Comparison of ENCODE assay signal across 30 cellular contexts in the genomic region with DNA sequence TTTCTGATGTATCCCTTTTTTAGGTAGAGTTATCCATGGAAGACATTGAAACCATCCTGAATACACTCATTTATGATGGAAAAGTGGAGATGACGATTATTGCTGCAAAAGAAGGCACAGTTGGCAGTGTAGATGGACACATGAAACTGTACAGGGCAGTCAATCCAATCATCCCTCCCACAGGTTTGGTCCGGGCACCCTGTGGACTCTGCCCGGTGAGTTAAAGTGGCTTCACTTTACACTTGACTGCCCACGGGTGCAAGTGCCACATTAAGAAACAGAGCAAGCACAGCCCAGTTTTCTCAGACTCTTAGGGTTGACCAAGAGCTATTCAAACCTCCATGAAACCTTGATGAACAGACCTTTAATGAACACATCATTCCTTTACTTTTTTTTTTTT. TPM values are rescaled to one million over a fixed set of nuclear protein-coding genes. Genes with fewer than 3 reads are reported as not detected.
A peak's percentile ranks its signal among the peaks of the same experiment; 100 is the strongest.
DNase-seq lines count a peak whose midpoint lies in the region; ATAC-seq, FAIRE-seq and TF ChIP-seq lines count a peak whose summit lies in the region.
"Had no signal": no experiment of that assay in that cellular context is flagged by ENCODE, and none has a peak within 500 bp of the region (broad histone marks: within the 10 kb centered on the region; RNA-seq: fewer than 3 reads in every experiment).

No MANE protein-coding gene starts in this region.

- H3K9ac ChIP-seq in HepG2 (ENCODE audit: insufficient read depth, low read depth, low read length) = no peak overlapping the region
- H3K9ac ChIP-seq: BLaER1 had no signal

- POLR2A ChIA-PET in HepG2 (lab: Yijun Ruan, JAX) = interaction anchor here (1.2 kb wide), 1 partner anchor 26 kb away, joined by 5 read pairs; a partner anchor contains a TSS

- DNase-seq in activated naive CD4-positive, alpha-beta T cell treated with anti-CD3 and anti-CD28 coated beads, Interleukin-2, amount 10 ng/mL, durations not matched to agents 7 days and 5 days = no peak
- no peak for DNase-seq in activated naive CD4-positive, alpha-beta T cell treated with anti-CD3 and anti-CD28 coated beads for 36 hours
- peak in 2 of 3 donors; percentile 25 to 49 for DNase-seq in right lobe of liver
- no peak for DNase-seq in HepG2 (ENCODE audit: low spot score)
- DNase-seq in stimulated activated effector memory CD8-positive, alpha-beta T cell treated with anti-CD3 and anti-CD28 coated beads, Interleukin-12 subunit alpha, Interleukin-12 subunit beta, amount 100 ng/mL, for 72 hours (ENCODE audit: low spot score in 2 of 2) = no peak
- DNase-seq in HPDE6-E6E7 (ENCODE audit: extremely low spot score) = no peak
- DNase-seq in Peyer's patch = no peak
- DNase-seq: 8988T; ACHN; BE2C; C1 segment of cervical spinal cord; CD4-positive, alpha-beta memory T cell; CD4-positive, CD25-positive, alpha-beta regulatory T cell; CD8-positive, alpha-beta memory T cell; COR-L47; DMS 273 treated with DMSO at 0.1 percent for 48 hours; DMS153; DMS53; DMS79; DND-41; EL; GDM1 had no signal

- intact Hi-C loops in activated naive CD4-positive, alpha-beta T cell treated with anti-CD3 and anti-CD28 coated beads for 36 hours (cut with micrococcal nuclease) = no loop called here
- intact Hi-C loops in right lobe of liver (cut with DNase I) = no loop called here
- intact Hi-C loops in HepG2 (cut with micrococcal nuclease; ENCODE audit: unreplicated experiment) = no loop called here

- TF ChIP-seq POLR2A in right lobe of liver (IDR thresholded peaks at IDR 0.05) = no peak
- no peak for TF ChIP-seq POLR2A in HepG2 (IDR thresholded peaks at IDR 0.05; ENCODE audit: insufficient read depth in 1 of 2, low read depth in 2 of 2, low read length in 2 of 2)
- no peak for TF ChIP-seq POLR2A in Peyer's patch (IDR thresholded peaks at IDR 0.05)

- H3K27me3 ChIP-seq in right lobe of liver (no peaks in the 10 kb centered on the region), HepG2 (ENCODE audit: control insufficient read depth in 1 of 2, insufficient read depth in 2 of 2, low read length in 2 of 2) (no peaks in the 10 kb centered on the region), Peyer's patch (no peaks in the 10 kb centered on the region)
- H3K27me3 ChIP-seq: BE2C, BLaER1 had no signal

- H4K20me1 ChIP-seq in HepG2 (ENCODE audit: insufficient read depth, low read length) = no peaks in the 10 kb centered on the region
- H4K20me1 ChIP-seq: BLaER1 had no signal

- H3K27ac ChIP-seq in right lobe of liver (no peak overlapping the region), HepG2 (ENCODE audit: extremely low read length, insufficient read depth, low read length) (no peak overlapping the region), Peyer's patch (no peak overlapping the region)
- H3K27ac ChIP-seq: BLaER1 had no signal

- TF ChIP-seq CTCF in right lobe of liver (IDR thresholded peaks at IDR 0.05) = no peak
- no peak for TF ChIP-seq CTCF in HepG2 (CRISPR knock-in tag; IDR thresholded peaks at IDR 0.05)
- TF ChIP-seq CTCF in Peyer's patch (IDR thresholded peaks at IDR 0.05) = no peak

- CTCF ChIA-PET in activated naive CD4-positive, alpha-beta T cell treated with anti-CD3 and anti-CD28 coated beads, Interleukin-2, amount 10 ng/mL, durations not matched to agents 7 days and 5 days (lab: Charles Lee) = no interaction called here
- CTCF ChIA-PET in activated naive CD4-positive, alpha-beta T cell treated with anti-CD3 and anti-CD28 coated beads for 36 hours (lab: Charles Lee) = interaction anchor here (1.2 kb wide), 1 partner anchor 24 kb away, joined by 5 read pairs; no protein-coding TSS in a partner anchor
- CTCF ChIA-PET in HepG2 (lab: Yijun Ruan, JAX; ENCODE audit: low intra/inter-chr PET ratio, low total read pairs) = no interaction called here

- H2AFZ ChIP-seq in HepG2 (ENCODE audit: low read length) = no peak overlapping the region

- H3K4me1 Mint-ChIP-seq in activated naive CD4-positive, alpha-beta T cell treated with anti-CD3 and anti-CD28 coated beads, Interleukin-2, amount 10 ng/mL, durations not matched to agents 7 days and 5 days = no peaks in the 10 kb centered on the region
- H3K4me1 Mint-ChIP-seq in activated naive CD4-positive, alpha-beta T cell treated with anti-CD3 and anti-CD28 coated beads for 36 hours (ENCODE audit: low read depth) = no peaks in the 10 kb centered on the region
- no peaks in the 10 kb centered on the region for H3K4me1 Mint-ChIP-seq in activated T-helper 17 cell treated with anti-CD3 and anti-CD28 coated beads, Interleukin-2, amount 50 U/mL, for 72 hours
- H3K4me1 Mint-ChIP-seq in stimulated activated effector memory CD8-positive, alpha-beta T cell treated with anti-CD3 and anti-CD28 coated beads, Interleukin-12 subunit alpha, Interleukin-12 subunit beta, amount 100 ng/mL, for 72 hours = no peaks in the 10 kb centered on the region
- H3K4me1 Mint-ChIP-seq: CD14-positive monocyte; CD4-positive, alpha-beta memory T cell; CD4-positive, CD25-positive, alpha-beta regulatory T cell; CD8-positive, alpha-beta memory T cell had no signal

- no peak for TF ChIP-seq RAD21 in HepG2 (CRISPR knock-in tag; IDR thresholded peaks at IDR 0.05)

- TF ChIP-seq EP300 in HepG2 (IDR thresholded peaks at IDR 0.05; ENCODE audit: low read depth in 2 of 2, low read length in 2 of 2) (no peak), HepG2 (CRISPR knock-in tag; IDR thresholded peaks at IDR 0.05; ENCODE audit: borderline replicate concordance) (no peak)

- in situ Hi-C loops in HepG2 (cut with HindIII; ENCODE audit: extremely low pct_ligation_motif_present, low pct_unique_long_range_greater_than_20kb) = no loop called here

- H3K4me3 ChIP-seq in right lobe of liver = no peak overlapping the region
- H3K4me3 ChIP-seq in HepG2 (replicated peaks in 1 of 3; ENCODE audit: insufficient read depth in 1 of 3, low read depth in 2 of 3, low read length in 3 of 3) = no peak overlapping the region
- no peak overlapping the region for H3K4me3 ChIP-seq in Peyer's patch
- H3K4me3 ChIP-seq: BLaER1, GM12878 had no signal

- no peaks in the 10 kb centered on the region for H3K27me3 Mint-ChIP-seq in activated naive CD4-positive, alpha-beta T cell treated with anti-CD3 and anti-CD28 coated beads, Interleukin-2, amount 10 ng/mL, durations not matched to agents 7 days and 5 days
- no peaks in the 10 kb centered on the region for H3K27me3 Mint-ChIP-seq in activated naive CD4-positive, alpha-beta T cell treated with anti-CD3 and anti-CD28 coated beads for 36 hours (ENCODE audit: low read depth)
- no peaks in the 10 kb centered on the region for H3K27me3 Mint-ChIP-seq in activated T-helper 17 cell treated with anti-CD3 and anti-CD28 coated beads, Interleukin-2, amount 50 U/mL, for 72 hours
- H3K27me3 Mint-ChIP-seq: CD4-positive, alpha-beta memory T cell; CD4-positive, CD25-positive, alpha-beta regulatory T cell; CD8-positive, alpha-beta memory T cell had no signal

- H3K4me3 Mint-ChIP-seq in activated naive CD4-positive, alpha-beta T cell treated with anti-CD3 and anti-CD28 coated beads, Interleukin-2, amount 10 ng/mL, durations not matched to agents 7 days and 5 days = no peak overlapping the region
- no peak overlapping the region for H3K4me3 Mint-ChIP-seq in activated naive CD4-positive, alpha-beta T cell treated with anti-CD3 and anti-CD28 coated beads for 36 hours
- H3K4me3 Mint-ChIP-seq in activated T-helper 17 cell treated with anti-CD3 and anti-CD28 coated beads, Interleukin-2, amount 50 U/mL, for 72 hours = no peak overlapping the region
- no peak overlapping the region for H3K4me3 Mint-ChIP-seq in stimulated activated effector memory CD8-positive, alpha-beta T cell treated with anti-CD3 and anti-CD28 coated beads, Interleukin-12 subunit alpha, Interleukin-12 subunit beta, amount 100 ng/mL, for 72 hours
- H3K4me3 Mint-ChIP-seq: CD14-positive monocyte; CD4-positive, CD25-positive, alpha-beta regulatory T cell; CD8-positive, alpha-beta memory T cell had no signal

- peaks cover 0 to 26% (median 7%) of the 10 kb centered on the region in 4 donors for H3K36me3 ChIP-seq in right lobe of liver
- H3K36me3 ChIP-seq in HepG2 (replicated peaks in 1 of 2; ENCODE audit: control insufficient read depth in 1 of 2, insufficient read depth in 2 of 2, low read length in 2 of 2) = peaks cover 24 to 66% of the 10 kb centered on the region in 2 experiments
- H3K36me3 ChIP-seq in Peyer's patch = peaks cover 0 to 82% (median 0%) of the 10 kb centered on the region in 3 donors

- no peaks in the 10 kb centered on the region for H3K79me2 ChIP-seq in HepG2 (ENCODE audit: insufficient read depth, low read length)

- FAIRE-seq in HepG2 (lab: Jason Lieb, UNC) = no peak
- FAIRE-seq: A204.1, GM12878, GM12892, GM18507, GM19239 had no signal

- BruUV-seq in HepG2 (replicated peaks; lab: Mats Ljungman, UMichigan) = no TSS peak

- H3K36me3 Mint-ChIP-seq in activated naive CD4-positive, alpha-beta T cell treated with anti-CD3 and anti-CD28 coated beads, Interleukin-2, amount 10 ng/mL, durations not matched to agents 7 days and 5 days = peaks cover 45% of the 10 kb centered on the region
- peaks cover 28% of the 10 kb centered on the region for H3K36me3 Mint-ChIP-seq in activated naive CD4-positive, alpha-beta T cell treated with anti-CD3 and anti-CD28 coated beads for 36 hours (ENCODE audit: low read depth)
- peaks cover 97% of the 10 kb centered on the region for H3K36me3 Mint-ChIP-seq in activated T-helper 17 cell treated with anti-CD3 and anti-CD28 coated beads, Interleukin-2, amount 50 U/mL, for 72 hours (ENCODE audit: low read depth)
- H3K36me3 Mint-ChIP-seq in stimulated activated effector memory CD8-positive, alpha-beta T cell treated with anti-CD3 and anti-CD28 coated beads, Interleukin-12 subunit alpha, Interleukin-12 subunit beta, amount 100 ng/mL, for 72 hours = peaks cover 79% of the 10 kb centered on the region

- 42% methylated on average over 2 of the region's 4 CpGs for whole genome bisulfite sequencing in right lobe of liver (ENCODE audit: insufficient coverage, low coverage, low lambda C conversion rate, missing lambda C conversion rate)
- WGBS in HepG2 (ENCODE audit: low lambda C conversion rate) = 98% methylated on average over 4 of the region's 4 CpGs

- H3K4me1 ChIP-seq in right lobe of liver (peaks cover 0 to 12% (median 3%) of the 10 kb centered on the region in 4 donors), HepG2 (ENCODE audit: insufficient read depth, low read length) (peaks cover 15% of the 10 kb centered on the region), Peyer's patch (no peaks in the 10 kb centered on the region)
- H3K4me1 ChIP-seq: BE2C, BLaER1 had no signal

- H3K27ac Mint-ChIP-seq in activated naive CD4-positive, alpha-beta T cell treated with anti-CD3 and anti-CD28 coated beads, Interleukin-2, amount 10 ng/mL, durations not matched to agents 7 days and 5 days = peak overlapping the region; percentile 55
- H3K27ac Mint-ChIP-seq in activated naive CD4-positive, alpha-beta T cell treated with anti-CD3 and anti-CD28 coated beads for 36 hours = no peak overlapping the region
- H3K27ac Mint-ChIP-seq in activated T-helper 17 cell treated with anti-CD3 and anti-CD28 coated beads, Interleukin-2, amount 50 U/mL, for 72 hours = peak overlapping the region; percentile 31
- H3K27ac Mint-ChIP-seq in stimulated activated effector memory CD8-positive, alpha-beta T cell treated with anti-CD3 and anti-CD28 coated beads, Interleukin-12 subunit alpha, Interleukin-12 subunit beta, amount 100 ng/mL, for 72 hours = peak overlapping the region; percentile 57
- H3K27ac Mint-ChIP-seq: CD4-positive, alpha-beta memory T cell had no signal

- no peaks in the 10 kb centered on the region for H3K9me3 Mint-ChIP-seq in activated naive CD4-positive, alpha-beta T cell treated with anti-CD3 and anti-CD28 coated beads, Interleukin-2, amount 10 ng/mL, durations not matched to agents 7 days and 5 days
- H3K9me3 Mint-ChIP-seq in activated naive CD4-positive, alpha-beta T cell treated with anti-CD3 and anti-CD28 coated beads for 36 hours = no peaks in the 10 kb centered on the region
- H3K9me3 Mint-ChIP-seq in activated T-helper 17 cell treated with anti-CD3 and anti-CD28 coated beads, Interleukin-2, amount 50 U/mL, for 72 hours = no peaks in the 10 kb centered on the region
- H3K9me3 Mint-ChIP-seq in stimulated activated effector memory CD8-positive, alpha-beta T cell treated with anti-CD3 and anti-CD28 coated beads, Interleukin-12 subunit alpha, Interleukin-12 subunit beta, amount 100 ng/mL, for 72 hours = no peaks in the 10 kb centered on the region
- H3K9me3 Mint-ChIP-seq: CD14-positive monocyte; CD4-positive, alpha-beta memory T cell; CD4-positive, CD25-positive, alpha-beta regulatory T cell; CD8-positive, alpha-beta memory T cell had no signal

- H3K9me3 ChIP-seq in right lobe of liver (no peaks in the 10 kb centered on the region), HepG2 (ENCODE audit: low read length) (no peaks in the 10 kb centered on the region), Peyer's patch (no peaks in the 10 kb centered on the region)
- H3K9me3 ChIP-seq: BE2C, BLaER1 had no signal

- ATAC-seq in right lobe of liver = peak in 3 of 4 donors; percentile 31 to 89 (median 41)
- ATAC-seq in HepG2 = no peak
- no peak for ATAC-seq in activated T-helper 17 cell treated with anti-CD3 and anti-CD28 coated beads, Interleukin-2, amount 50 U/mL, for 72 hours (replicated peaks)
- ATAC-seq in stimulated activated effector memory CD8-positive, alpha-beta T cell treated with anti-CD3 and anti-CD28 coated beads, Interleukin-12 subunit alpha, Interleukin-12 subunit beta, amount 100 ng/mL, for 72 hours = no peak
- ATAC-seq: GM12878 had no signal

- H3K4me2 ChIP-seq in HepG2 (ENCODE audit: low read depth, low read length) = no peak overlapping the region
- H3K4me2 ChIP-seq: BLaER1 had no signal

RNA-seq across cellular contexts. Expression of a gene that starts 14.4 kb away (rescaled TPM):
- 1 to 10 TPM; 7.0 to 8.3 TPM for total RNA-seq in activated naive CD4-positive, alpha-beta T cell treated with anti-CD3 and anti-CD28 coated beads for 36 hours
- 1 to 10 TPM; 1.6 to 4.1 (median 2.9) TPM for total RNA-seq in right lobe of liver
- 25.5 and 31.2 TPM in 2 replicates for total RNA-seq in HepG2 (2016; rRNA removed; fragmentation: Illumina TruSeq; extraction: Trizol)
- total RNA-seq in HepG2 (2016; cell fraction: cytosol; rRNA removed; fragmentation: Illumina TruSeq; extraction: Trizol; ENCODE audit: low read depth) = 6.2 and 6.3 TPM in 2 replicates
- 24.6 and 30.9 TPM in 2 replicates for total RNA-seq in HepG2 (2016; cell fraction: insoluble cytoplasmic fraction; rRNA removed; fragmentation: Illumina TruSeq; extraction: Trizol)
- total RNA-seq in HepG2 (2016; cell fraction: membrane; rRNA removed; fragmentation: Illumina TruSeq; extraction: Trizol) = 13.7 and 18.3 TPM in 2 replicates
- 16.4 and 21.9 TPM in 2 replicates for total RNA-seq in HepG2 (2016; cell fraction: nucleus; rRNA removed; fragmentation: Illumina TruSeq; extraction: Trizol)
- polyA plus RNA-seq in HepG2 (2011; rRNA removed) = 11.7 and 12.8 TPM in 2 replicates
- 5.5 and 6.9 TPM in 2 replicates for polyA plus RNA-seq in HepG2 (2011; cell fraction: cytosol; rRNA removed)
- polyA plus RNA-seq in HepG2 (2011; cell fraction: nucleus; rRNA removed) = 4.7 and 5.7 TPM in 2 replicates
- polyA plus RNA-seq in HepG2 (2012) = 9.8 and 11.6 TPM in 2 replicates
- polyA plus RNA-seq in HepG2 (2016; cell fraction: cytosol; fragmentation: Illumina TruSeq; extraction: Trizol; ENCODE audit: low read depth) = 2.6 and 3.7 TPM in 2 replicates
- polyA plus RNA-seq in HepG2 (2016; cell fraction: insoluble cytoplasmic fraction; fragmentation: Illumina TruSeq; extraction: Trizol; ENCODE audit: low read depth) = 29.7 and 32.2 TPM in 2 replicates
- polyA plus RNA-seq in HepG2 (2016; cell fraction: membrane; fragmentation: Illumina TruSeq; extraction: Trizol; ENCODE audit: low read depth) = 8.1 TPM in 2 replicates
- 26.5 and 28.9 TPM in 2 replicates for polyA plus RNA-seq in HepG2 (2016; cell fraction: nucleus; fragmentation: Illumina TruSeq; extraction: Trizol; ENCODE audit: insufficient read depth, low read depth)
- 4.4 and 5.3 TPM in 2 replicates for polyA minus RNA-seq in HepG2 (2011; rRNA and poly(A)+ RNA removed; ENCODE audit: low replicate concordance)
- 11.0 and 14.2 TPM in 2 replicates for polyA minus RNA-seq in HepG2 (2011; cell fraction: cytosol; rRNA and poly(A)+ RNA removed)
- 24.6 and 26.0 TPM in 2 replicates for polyA minus RNA-seq in HepG2 (2011; cell fraction: nucleus; rRNA and poly(A)+ RNA removed)
- 1 to 10 TPM; 5.8 to 9.5 TPM for total RNA-seq in activated T-helper 17 cell treated with anti-CD3 and anti-CD28 coated beads, Interleukin-2, amount 50 U/mL, for 72 hours
- 1 to 10 TPM; 7.4 to 9.9 (median 8.6) TPM for total RNA-seq in Peyer's patch

RNA-seq across cellular contexts. Expression of a gene that starts 14.8 kb away (rescaled TPM):
- under 1 TPM; 0.79 to 0.94 TPM for total RNA-seq in activated naive CD4-positive, alpha-beta T cell treated with anti-CD3 and anti-CD28 coated beads for 36 hours
- total RNA-seq in right lobe of liver (under 1 TPM; 0.25 to 0.68 (median 0.41) TPM), HepG2 (2016; rRNA removed; fragmentation: Illumina TruSeq; extraction: Trizol) (1.4 and 1.6 TPM in 2 replicates), Peyer's patch (1 to 10 TPM; 1.6 to 5.0 (median 2.1) TPM)
- total RNA-seq in HepG2 (2016; cell fraction: cytosol; rRNA removed; fragmentation: Illumina TruSeq; extraction: Trizol; ENCODE audit: low read depth) = 0.81 and 0.88 TPM in 2 replicates
- total RNA-seq in HepG2 (2016; cell fraction: insoluble cytoplasmic fraction; rRNA removed; fragmentation: Illumina TruSeq; extraction: Trizol) = 0.91 and 1.3 TPM in 2 replicates
- 1.0 and 1.4 TPM in 2 replicates for total RNA-seq in HepG2 (2016; cell fraction: membrane; rRNA removed; fragmentation: Illumina TruSeq; extraction: Trizol)
- 2.1 and 2.3 TPM in 2 replicates for total RNA-seq in HepG2 (2016; cell fraction: nucleus; rRNA removed; fragmentation: Illumina TruSeq; extraction: Trizol)
- polyA plus RNA-seq in HepG2 (2011; rRNA removed) = 2.6 and 3.2 TPM in 2 replicates
- 0.97 and 1.4 TPM in 2 replicates for polyA plus RNA-seq in HepG2 (2011; cell fraction: cytosol; rRNA removed)
- polyA plus RNA-seq in HepG2 (2011; cell fraction: nucleus; rRNA removed) = 3.2 and 3.4 TPM in 2 replicates
- polyA plus RNA-seq in HepG2 (2012) = 1.1 and 1.3 TPM in 2 replicates
- polyA plus RNA-seq in HepG2 (2016; cell fraction: cytosol; fragmentation: Illumina TruSeq; extraction: Trizol; ENCODE audit: low read depth) = 0.29 and 0.33 TPM in 2 replicates
- polyA plus RNA-seq in HepG2 (2016; cell fraction: insoluble cytoplasmic fraction; fragmentation: Illumina TruSeq; extraction: Trizol; ENCODE audit: low read depth) = 1.4 TPM in 2 replicates
- polyA plus RNA-seq in HepG2 (2016; cell fraction: membrane; fragmentation: Illumina TruSeq; extraction: Trizol; ENCODE audit: low read depth) = 0.38 and 0.62 TPM in 2 replicates
- polyA plus RNA-seq in HepG2 (2016; cell fraction: nucleus; fragmentation: Illumina TruSeq; extraction: Trizol; ENCODE audit: insufficient read depth, low read depth) = 4.4 and 4.5 TPM in 2 replicates
- polyA minus RNA-seq in HepG2 (2011; rRNA and poly(A)+ RNA removed; ENCODE audit: low replicate concordance) = 1.3 and 1.4 TPM in 2 replicates
- 0.53 and 0.79 TPM in 2 replicates for polyA minus RNA-seq in HepG2 (2011; cell fraction: cytosol; rRNA and poly(A)+ RNA removed)
- polyA minus RNA-seq in HepG2 (2011; cell fraction: nucleus; rRNA and poly(A)+ RNA removed) = 2.4 and 2.5 TPM in 2 replicates
- 1 to 10 TPM; 2.1 to 3.2 TPM for total RNA-seq in activated T-helper 17 cell treated with anti-CD3 and anti-CD28 coated beads, Interleukin-2, amount 50 U/mL, for 72 hours

RNA-seq across cellular contexts. Expression of a gene that starts 15.4 kb away (rescaled TPM):
- 10 to 100 TPM; 17.3 to 18.1 TPM for total RNA-seq in activated naive CD4-positive, alpha-beta T cell treated with anti-CD3 and anti-CD28 coated beads for 36 hours
- total RNA-seq in right lobe of liver = 10 to 100 TPM; 11.6 to 23.3 (median 14.9) TPM
- 56.3 and 99.5 TPM in 2 replicates for total RNA-seq in HepG2 (2016; rRNA removed; fragmentation: Illumina TruSeq; extraction: Trizol)
- 4.3 TPM in 2 replicates for total RNA-seq in HepG2 (2016; cell fraction: cytosol; rRNA removed; fragmentation: Illumina TruSeq; extraction: Trizol; ENCODE audit: low read depth)
- 52.6 and 105 TPM in 2 replicates for total RNA-seq in HepG2 (2016; cell fraction: insoluble cytoplasmic fraction; rRNA removed; fragmentation: Illumina TruSeq; extraction: Trizol)
- total RNA-seq in HepG2 (2016; cell fraction: membrane; rRNA removed; fragmentation: Illumina TruSeq; extraction: Trizol) = 23.9 and 26.8 TPM in 2 replicates
- 26.3 and 26.5 TPM in 2 replicates for total RNA-seq in HepG2 (2016; cell fraction: nucleus; rRNA removed; fragmentation: Illumina TruSeq; extraction: Trizol)
- polyA plus RNA-seq in HepG2 (2011; rRNA removed) = 25.1 and 28.0 TPM in 2 replicates
- 17.8 and 25.8 TPM in 2 replicates for polyA plus RNA-seq in HepG2 (2011; cell fraction: cytosol; rRNA removed)
- polyA plus RNA-seq in HepG2 (2011; cell fraction: nucleus; rRNA removed) = 13.7 and 16.4 TPM in 2 replicates
- polyA plus RNA-seq in HepG2 (2012) = 18.0 and 29.4 TPM in 2 replicates
- polyA plus RNA-seq in HepG2 (2016; cell fraction: cytosol; fragmentation: Illumina TruSeq; extraction: Trizol; ENCODE audit: low read depth) = 4.5 and 4.7 TPM in 2 replicates
- 96.0 and 96.1 TPM in 2 replicates for polyA plus RNA-seq in HepG2 (2016; cell fraction: insoluble cytoplasmic fraction; fragmentation: Illumina TruSeq; extraction: Trizol; ENCODE audit: low read depth)
- 15.2 and 19.7 TPM in 2 replicates for polyA plus RNA-seq in HepG2 (2016; cell fraction: membrane; fragmentation: Illumina TruSeq; extraction: Trizol; ENCODE audit: low read depth)
- polyA plus RNA-seq in HepG2 (2016; cell fraction: nucleus; fragmentation: Illumina TruSeq; extraction: Trizol; ENCODE audit: insufficient read depth, low read depth) = 36.9 and 41.4 TPM in 2 replicates
- 22.8 and 31.7 TPM in 2 replicates for polyA minus RNA-seq in HepG2 (2011; rRNA and poly(A)+ RNA removed; ENCODE audit: low replicate concordance)
- 26.3 and 28.9 TPM in 2 replicates for polyA minus RNA-seq in HepG2 (2011; cell fraction: cytosol; rRNA and poly(A)+ RNA removed)
- polyA minus RNA-seq in HepG2 (2011; cell fraction: nucleus; rRNA and poly(A)+ RNA removed) = 20.0 and 29.1 TPM in 2 replicates
- 10 to 100 TPM; 12.5 to 18.3 TPM for total RNA-seq in activated T-helper 17 cell treated with anti-CD3 and anti-CD28 coated beads, Interleukin-2, amount 50 U/mL, for 72 hours
- total RNA-seq in Peyer's patch = 10 to 100 TPM in 3 of 4 donors, 1 to 10 TPM in 1; 6.2 to 14.9 (median 12.8) TPM

RNA-seq across cellular contexts. Expression of a gene that starts 26.1 kb away (rescaled TPM):
- total RNA-seq in activated naive CD4-positive, alpha-beta T cell treated with anti-CD3 and anti-CD28 coated beads for 36 hours = 10 to 100 TPM; 66.9 to 69.2 TPM
- total RNA-seq in right lobe of liver = 10 to 100 TPM; 22.3 to 33.1 (median 31.1) TPM
- 120 and 178 TPM in 2 replicates for total RNA-seq in HepG2 (2016; rRNA removed; fragmentation: Illumina TruSeq; extraction: Trizol)
- total RNA-seq in HepG2 (2016; cell fraction: cytosol; rRNA removed; fragmentation: Illumina TruSeq; extraction: Trizol; ENCODE audit: low read depth) = 23.7 and 30.1 TPM in 2 replicates
- 116 and 173 TPM in 2 replicates for total RNA-seq in HepG2 (2016; cell fraction: insoluble cytoplasmic fraction; rRNA removed; fragmentation: Illumina TruSeq; extraction: Trizol)
- total RNA-seq in HepG2 (2016; cell fraction: membrane; rRNA removed; fragmentation: Illumina TruSeq; extraction: Trizol) = 36.5 and 38.6 TPM in 2 replicates
- 68.1 and 72.2 TPM in 2 replicates for total RNA-seq in HepG2 (2016; cell fraction: nucleus; rRNA removed; fragmentation: Illumina TruSeq; extraction: Trizol)
- polyA plus RNA-seq in HepG2 (2011; rRNA removed) = 105 and 114 TPM in 2 replicates
- 96.7 and 107 TPM in 2 replicates for polyA plus RNA-seq in HepG2 (2011; cell fraction: cytosol; rRNA removed)
- polyA plus RNA-seq in HepG2 (2011; cell fraction: nucleus; rRNA removed) = 46.9 and 60.2 TPM in 2 replicates
- 64.6 and 76.1 TPM in 2 replicates for polyA plus RNA-seq in HepG2 (2012)
- 5.2 and 5.6 TPM in 2 replicates for polyA plus RNA-seq in HepG2 (2016; cell fraction: cytosol; fragmentation: Illumina TruSeq; extraction: Trizol; ENCODE audit: low read depth)
- 150 and 160 TPM in 2 replicates for polyA plus RNA-seq in HepG2 (2016; cell fraction: insoluble cytoplasmic fraction; fragmentation: Illumina TruSeq; extraction: Trizol; ENCODE audit: low read depth)
- polyA plus RNA-seq in HepG2 (2016; cell fraction: membrane; fragmentation: Illumina TruSeq; extraction: Trizol; ENCODE audit: low read depth) = 14.5 TPM in 2 replicates
- polyA plus RNA-seq in HepG2 (2016; cell fraction: nucleus; fragmentation: Illumina TruSeq; extraction: Trizol; ENCODE audit: insufficient read depth, low read depth) = 69.1 and 76.6 TPM in 2 replicates
- 85.8 and 156 TPM in 2 replicates for polyA minus RNA-seq in HepG2 (2011; rRNA and poly(A)+ RNA removed; ENCODE audit: low replicate concordance)
- 66.9 and 68.1 TPM in 2 replicates for polyA minus RNA-seq in HepG2 (2011; cell fraction: cytosol; rRNA and poly(A)+ RNA removed)
- 79.2 and 99.8 TPM in 2 replicates for polyA minus RNA-seq in HepG2 (2011; cell fraction: nucleus; rRNA and poly(A)+ RNA removed)
- total RNA-seq in activated T-helper 17 cell treated with anti-CD3 and anti-CD28 coated beads, Interleukin-2, amount 50 U/mL, for 72 hours = 100 to 1,000 TPM in 1 of 2 donors, 10 to 100 TPM in 1; 97.7 to 105 TPM
- 10 to 100 TPM; 31.3 to 43.7 (median 36.0) TPM for total RNA-seq in Peyer's patch

Comparison
In these comparisons a context has a peak if more than half of its experiments do, and no peak if none do; other contexts are left out.
1. DNase-seq: peak in right lobe of liver (2 of 3); none in activated naive CD4-positive, alpha-beta T cell treated with anti-CD3 and anti-CD28 coated beads, Interleukin-2, amount 10 ng/mL, durations not matched to agents 7 days and 5 days (single experiment), activated naive CD4-positive, alpha-beta T cell treated with anti-CD3 and anti-CD28 coated beads for 36 hours (single experiment), HepG2 (single experiment), stimulated activated effector memory CD8-positive, alpha-beta T cell treated with anti-CD3 and anti-CD28 coated beads, Interleukin-12 subunit alpha, Interleukin-12 subunit beta, amount 100 ng/mL, for 72 hours (0 of 2), HPDE6-E6E7 (single experiment) and Peyer's patch (0 of 3).
2. ATAC-seq: peak in right lobe of liver (3 of 4); none in HepG2 (single experiment), activated T-helper 17 cell treated with anti-CD3 and anti-CD28 coated beads, Interleukin-2, amount 50 U/mL, for 72 hours (single experiment) and stimulated activated effector memory CD8-positive, alpha-beta T cell treated with anti-CD3 and anti-CD28 coated beads, Interleukin-12 subunit alpha, Interleukin-12 subunit beta, amount 100 ng/mL, for 72 hours (single experiment).